In the genomic region with DNA sequence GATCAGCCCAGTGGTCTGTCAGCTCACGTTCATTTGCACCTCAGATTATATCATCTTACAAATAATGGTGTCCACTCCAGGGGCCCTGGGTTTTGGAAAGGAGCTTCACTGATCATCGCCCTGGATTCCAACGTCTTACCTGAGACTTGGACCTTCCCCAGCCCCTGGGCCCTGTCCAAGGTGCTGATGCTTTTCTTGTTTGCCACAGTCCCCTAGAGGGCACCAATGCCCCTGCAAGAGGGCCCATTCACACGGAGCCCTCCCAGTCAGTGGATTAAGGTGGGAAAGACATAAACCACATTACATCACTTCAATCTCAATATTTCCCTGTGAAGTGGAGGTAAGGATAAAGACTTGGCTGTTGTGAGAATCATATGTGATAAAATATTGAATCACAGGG, we compare ENCODE assay signal across 8 cellular contexts.
DNase-seq lines count a peak whose midpoint lies in the region; ATAC-seq and TF ChIP-seq lines count a peak whose summit lies in the region.

No MANE protein-coding gene starts in this region.

- DNase-seq in stimulated activated CD4-positive, alpha-beta T cell treated with anti-CD3 and anti-CD28 coated beads, Interleukin-15, amount 100 ng/mL, for 24 hours = peak; percentile 42
- DNase-seq in stimulated activated CD4-positive, alpha-beta T cell treated with anti-CD3 and anti-CD28 coated beads, Interleukin-4, amount 100 ng/mL, for 24 hours = no peak
- DNase-seq in epithelial cell of esophagus (ENCODE audit: low read depth) (peak; percentile 21), hypothalamus (lab: John Stamatoyannopoulos, UW) (no peak), SHP77 treated with DMSO at 0.1 percent for 48 hours (lab: John Stamatoyannopoulos, UW) (no peak)
- DNase-seq in stimulated activated CD4-positive, alpha-beta T cell treated with anti-CD3 and anti-CD28 coated beads, Interleukin-2, amount 100 ng/mL, for 48 hours = peak; percentile 18 to 28

- H3K4me3 ChIP-seq in epithelial cell of esophagus (ENCODE audit: low read length) = no peak overlapping the region

- ATAC-seq in HG02973 (IDR thresholded peaks at IDR 0.05; ENCODE audit: unreplicated experiment) = no peak

- peak; percentile 24 for TF ChIP-seq CTCF in epithelial cell of esophagus (IDR thresholded peaks at IDR 0.05; ENCODE audit: insufficient read depth, low read depth, low read length, missing control alignments)

TF ChIP-seq in PFSK-1, 5 proteins besides CTCF, POLR2A, EP300 and RAD21:
- no peak for TF ChIP-seq POLR2AphosphoS5 (IDR thresholded peaks at IDR 0.05; ENCODE audit: low read depth, low read length)
- TF ChIP-seq, protein P1, sequence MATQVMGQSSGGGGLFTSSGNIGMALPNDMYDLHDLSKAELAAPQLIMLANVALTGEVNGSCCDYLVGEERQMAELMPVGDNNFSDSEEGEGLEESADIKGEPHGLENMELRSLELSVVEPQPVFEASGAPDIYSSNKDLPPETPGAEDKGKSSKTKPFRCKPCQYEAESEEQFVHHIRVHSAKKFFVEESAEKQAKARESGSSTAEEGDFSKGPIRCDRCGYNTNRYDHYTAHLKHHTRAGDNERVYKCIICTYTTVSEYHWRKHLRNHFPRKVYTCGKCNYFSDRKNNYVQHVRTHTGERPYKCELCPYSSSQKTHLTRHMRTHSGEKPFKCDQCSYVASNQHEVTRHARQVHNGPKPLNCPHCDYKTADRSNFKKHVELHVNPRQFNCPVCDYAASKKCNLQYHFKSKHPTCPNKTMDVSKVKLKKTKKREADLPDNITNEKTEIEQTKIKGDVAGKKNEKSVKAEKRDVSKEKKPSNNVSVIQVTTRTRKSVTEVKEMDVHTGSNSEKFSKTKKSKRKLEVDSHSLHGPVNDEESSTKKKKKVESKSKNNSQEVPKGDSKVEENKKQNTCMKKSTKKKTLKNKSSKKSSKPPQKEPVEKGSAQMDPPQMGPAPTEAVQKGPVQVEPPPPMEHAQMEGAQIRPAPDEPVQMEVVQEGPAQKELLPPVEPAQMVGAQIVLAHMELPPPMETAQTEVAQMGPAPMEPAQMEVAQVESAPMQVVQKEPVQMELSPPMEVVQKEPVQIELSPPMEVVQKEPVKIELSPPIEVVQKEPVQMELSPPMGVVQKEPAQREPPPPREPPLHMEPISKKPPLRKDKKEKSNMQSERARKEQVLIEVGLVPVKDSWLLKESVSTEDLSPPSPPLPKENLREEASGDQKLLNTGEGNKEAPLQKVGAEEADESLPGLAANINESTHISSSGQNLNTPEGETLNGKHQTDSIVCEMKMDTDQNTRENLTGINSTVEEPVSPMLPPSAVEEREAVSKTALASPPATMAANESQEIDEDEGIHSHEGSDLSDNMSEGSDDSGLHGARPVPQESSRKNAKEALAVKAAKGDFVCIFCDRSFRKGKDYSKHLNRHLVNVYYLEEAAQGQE (IDR thresholded peaks at IDR 0.05; ENCODE audit: insufficient read depth in 1 of 2, low read depth in 2 of 2, low read length in 2 of 2) = peak; percentile 93 to 100
- peak; percentile 60; the same call in 1 of the 2 replicates for TF ChIP-seq SIN3A (IDR thresholded peaks at IDR 0.05; ENCODE audit: borderline replicate concordance, insufficient read depth, low read length)
TF ChIP-seq in PFSK-1: peak in this region for 2.

Comparison
In these comparisons a context has a peak if more than half of its experiments do, and no peak if none do; other contexts are left out.
1. DNase-seq: peak in stimulated activated CD4-positive, alpha-beta T cell treated with anti-CD3 and anti-CD28 coated beads, Interleukin-15, amount 100 ng/mL, for 24 hours (single experiment), epithelial cell of esophagus (single experiment) and stimulated activated CD4-positive, alpha-beta T cell treated with anti-CD3 and anti-CD28 coated beads, Interleukin-2, amount 100 ng/mL, for 48 hours (2 of 2); none in stimulated activated CD4-positive, alpha-beta T cell treated with anti-CD3 and anti-CD28 coated beads, Interleukin-4, amount 100 ng/mL, for 24 hours (single experiment), hypothalamus (0 of 51) and SHP77 treated with DMSO at 0.1 percent for 48 hours (single experiment).